In the genomic region with DNA sequence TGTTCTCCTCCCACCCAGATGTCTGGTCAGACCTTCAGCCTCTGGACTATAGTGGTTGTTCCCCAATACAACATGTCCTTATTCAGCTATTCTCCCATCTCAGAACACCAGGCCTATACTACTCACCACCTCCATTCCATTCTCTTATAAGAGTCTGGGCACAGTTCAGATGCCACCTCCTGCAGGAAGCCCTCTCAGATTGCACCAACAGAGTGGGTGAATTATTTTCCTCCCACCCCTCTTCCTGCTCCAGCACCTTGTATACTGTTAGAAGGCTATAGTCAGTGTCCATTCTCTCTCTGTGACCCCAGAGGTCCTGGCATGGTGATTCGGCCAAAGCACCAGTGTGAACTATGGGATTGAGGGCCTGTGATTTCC, we compare ENCODE assay signal across 21 cellular contexts.
"Had no signal": no experiment of that assay in that cellular context is flagged by ENCODE, and none has a peak within 500 bp of the region (broad histone marks: within the 10 kb centered on the region; RNA-seq: fewer than 3 reads in every experiment).

No MANE protein-coding gene starts in this region.

- H3K27me3 ChIP-seq: esophagus muscularis mucosa, heart right ventricle, neutrophil had no signal

- DNase-seq: activated CD4-positive, alpha-beta memory T cell treated with anti-CD3 and anti-CD28 coated beads, Interleukin-2, amount 10 ng/mL, durations not matched to agents 7 days and 5 days; activated CD4-positive, alpha-beta T cell treated with anti-CD3 and anti-CD28 coated beads for 48 hours; activated CD4-positive, CD25-positive, alpha-beta regulatory T cell; activated CD8-positive, alpha-beta memory T cell treated with anti-CD3 and anti-CD28 coated beads, Interleukin-2, amount 10 ng/mL, durations not matched to agents 7 days and 5 days; activated naive CD4-positive, alpha-beta T cell treated with anti-CD3 and anti-CD28 coated beads for 36 hours; activated naive CD8-positive, alpha-beta T cell treated with anti-CD3 and anti-CD28 coated beads, Interleukin-2, amount 50 U/mL, for 24 hours; effector CD4-positive, alpha-beta T cell; heart right ventricle; immature natural killer cell; left ventricle myocardium superior; mucosa of descending colon; naive thymus-derived CD4-positive, alpha-beta T cell; retina; stimulated activated naive CD8-positive, alpha-beta T cell treated with anti-CD3 and anti-CD28 coated beads, Interleukin-15, Interleukin-2, amounts not matched to agents 100 U/mL and 50 U/mL, for 24 hours; T-helper 1 cell; T-helper 9 cell; transverse colon had no signal

- H3K4me1 Mint-ChIP-seq: activated CD4-positive, alpha-beta memory T cell treated with anti-CD3 and anti-CD28 coated beads, Interleukin-2, amount 10 ng/mL, durations not matched to agents 7 days and 5 days; activated CD8-positive, alpha-beta memory T cell treated with anti-CD3 and anti-CD28 coated beads, Interleukin-2, amount 10 ng/mL, durations not matched to agents 7 days and 5 days; activated naive CD8-positive, alpha-beta T cell treated with anti-CD3 and anti-CD28 coated beads, Interleukin-2, amount 50 U/mL, for 24 hours; central memory CD8-positive, alpha-beta T cell; immature natural killer cell; naive thymus-derived CD4-positive, alpha-beta T cell had no signal

- H3K4me3 Mint-ChIP-seq: activated CD4-positive, alpha-beta memory T cell treated with anti-CD3 and anti-CD28 coated beads, Interleukin-2, amount 10 ng/mL, durations not matched to agents 7 days and 5 days; activated CD8-positive, alpha-beta memory T cell treated with anti-CD3 and anti-CD28 coated beads, Interleukin-2, amount 10 ng/mL, durations not matched to agents 7 days and 5 days; activated naive CD4-positive, alpha-beta T cell treated with anti-CD3 and anti-CD28 coated beads for 36 hours; activated naive CD8-positive, alpha-beta T cell treated with anti-CD3 and anti-CD28 coated beads, Interleukin-2, amount 50 U/mL, for 24 hours; central memory CD8-positive, alpha-beta T cell; immature natural killer cell; naive thymus-derived CD4-positive, alpha-beta T cell had no signal

- H3K36me3 Mint-ChIP-seq: activated CD8-positive, alpha-beta memory T cell treated with anti-CD3 and anti-CD28 coated beads, Interleukin-2, amount 10 ng/mL, durations not matched to agents 7 days and 5 days; immature natural killer cell; naive thymus-derived CD4-positive, alpha-beta T cell had no signal

- H3K27ac ChIP-seq: heart right ventricle, neutrophil, transverse colon had no signal

- H3K9me3 Mint-ChIP-seq: activated CD4-positive, alpha-beta memory T cell treated with anti-CD3 and anti-CD28 coated beads, Interleukin-2, amount 10 ng/mL, durations not matched to agents 7 days and 5 days; activated naive CD4-positive, alpha-beta T cell treated with anti-CD3 and anti-CD28 coated beads for 36 hours; activated naive CD8-positive, alpha-beta T cell treated with anti-CD3 and anti-CD28 coated beads, Interleukin-2, amount 50 U/mL, for 24 hours; activated T-helper 2 cell treated with anti-CD3 and anti-CD28 coated beads, Interferon-gamma antibody, Interleukin-2, Interleukin-4, amounts not matched to agents 10 μg/mL and 5 μg/mL and 100 μg/mL, durations not matched to agents 14 hours and 24 hours and 36 hours; central memory CD8-positive, alpha-beta T cell; immature natural killer cell had no signal

- H3K4me3 ChIP-seq: esophagus muscularis mucosa, heart right ventricle, mucosa of descending colon, transverse colon had no signal

- H3K36me3 ChIP-seq: esophagus muscularis mucosa, heart right ventricle, neutrophil, transverse colon had no signal

- H3K27ac Mint-ChIP-seq: activated CD4-positive, alpha-beta memory T cell treated with anti-CD3 and anti-CD28 coated beads, Interleukin-2, amount 10 ng/mL, durations not matched to agents 7 days and 5 days; activated CD8-positive, alpha-beta memory T cell treated with anti-CD3 and anti-CD28 coated beads, Interleukin-2, amount 10 ng/mL, durations not matched to agents 7 days and 5 days; activated naive CD4-positive, alpha-beta T cell treated with anti-CD3 and anti-CD28 coated beads for 36 hours; activated naive CD8-positive, alpha-beta T cell treated with anti-CD3 and anti-CD28 coated beads, Interleukin-2, amount 50 U/mL, for 24 hours; activated T-helper 2 cell treated with anti-CD3 and anti-CD28 coated beads, Interferon-gamma antibody, Interleukin-2, Interleukin-4, amounts not matched to agents 10 μg/mL and 5 μg/mL and 100 μg/mL, durations not matched to agents 14 hours and 24 hours and 36 hours; immature natural killer cell; naive thymus-derived CD4-positive, alpha-beta T cell had no signal

- H3K27me3 Mint-ChIP-seq: activated CD4-positive, alpha-beta memory T cell treated with anti-CD3 and anti-CD28 coated beads, Interleukin-2, amount 10 ng/mL, durations not matched to agents 7 days and 5 days; activated CD8-positive, alpha-beta memory T cell treated with anti-CD3 and anti-CD28 coated beads, Interleukin-2, amount 10 ng/mL, durations not matched to agents 7 days and 5 days; central memory CD8-positive, alpha-beta T cell; naive thymus-derived CD4-positive, alpha-beta T cell had no signal

- H3K9me3 ChIP-seq: esophagus muscularis mucosa, heart right ventricle, mucosa of descending colon, neutrophil, transverse colon had no signal

- ATAC-seq: activated CD8-positive, alpha-beta memory T cell treated with anti-CD3 and anti-CD28 coated beads, Interleukin-2, amount 10 ng/mL, durations not matched to agents 7 days and 5 days; activated naive CD8-positive, alpha-beta T cell treated with anti-CD3 and anti-CD28 coated beads, Interleukin-2, amount 50 U/mL, for 24 hours; mucosa of descending colon; naive thymus-derived CD4-positive, alpha-beta T cell; stimulated activated naive CD8-positive, alpha-beta T cell treated with anti-CD3 and anti-CD28 coated beads, Interleukin-15, Interleukin-2, amounts not matched to agents 100 U/mL and 50 U/mL, for 24 hours had no signal
